In genomic region chr15:77910030-77910911, GRCh38 we compare ENCODE assay signal across 8 cellular contexts.
DNase-seq lines count a peak whose midpoint lies in the region; TF ChIP-seq lines count a peak whose summit lies in the region.
"Not testable (repeated sequence)": the region's sequence is repeated elsewhere in the genome, so short reads cannot be mapped to it uniquely, and the experiment has no call there.

No MANE protein-coding gene starts in this region.

- intact Hi-C loops in dorsolateral prefrontal cortex (cut with DNase I), result not testable (repeated sequence)

- WGBS in thymus, result 14% methylated on average over 12 of the region's 12 CpGs

- not testable (repeated sequence) for H3K4me1 ChIP-seq in thymus (ENCODE audit: control insufficient read depth, insufficient read depth, low read length)

- H3K27me3 ChIP-seq in dorsolateral prefrontal cortex; thymus (ENCODE audit: control insufficient read depth, insufficient read depth): not testable (repeated sequence)

- not testable (repeated sequence) for H3K9me3 ChIP-seq in thymus (ENCODE audit: control insufficient read depth)

- H3K36me3 ChIP-seq in thymus (ENCODE audit: control insufficient read depth, insufficient read depth), result not testable (repeated sequence)

- H3K4me3 ChIP-seq in LNCaP clone FGC (ENCODE audit: low read depth, low read length), result peak overlapping the region; percentile 42
- peak overlapping the region in 31 of 59 donors; percentile 15 to 62 (median 38) for H3K4me3 ChIP-seq in dorsolateral prefrontal cortex
- H3K4me3 ChIP-seq in thymus (ENCODE audit: low read length), result peak overlapping the region; percentile 35

- DNase-seq in GF-D8 (lab: John Stamatoyannopoulos, UW) (peak; percentile 39), LNCaP clone FGC (ENCODE audit: low read depth) (peak; percentile 46), RPMI7951 (ENCODE audit: low read depth) (peak; percentile 67), dorsolateral prefrontal cortex (peak; percentile 55 to 82 (median 66)), iris pigment epithelial cell (ENCODE audit: low read depth) (peak; percentile 74), retina (peak; percentile 90)
- peak; percentile 74 for DNase-seq in activated CD8-positive, alpha-beta memory T cell treated with anti-CD3 and anti-CD28 coated beads, Interleukin-2, amount 50 U/mL, for 4 hours

- peak overlapping the region in 7 of 59 donors; percentile 11 to 82 (median 56) for H3K27ac ChIP-seq in dorsolateral prefrontal cortex
- not testable (repeated sequence) for H3K27ac ChIP-seq in thymus (ENCODE audit: low read depth)

- TF ChIP-seq CTCF in LNCaP clone FGC (IDR thresholded peaks at IDR 0.05; ENCODE audit: control insufficient read depth, extremely low read depth, insufficient read depth) (peak; percentile 64), dorsolateral prefrontal cortex (IDR thresholded peaks at IDR 0.05 in 54 of 56, conservative IDR thresholded peaks at IDR 0.05 in 2 of 56; ENCODE audit: low read depth in 1 of 56, partially characterized antibody in 56 of 56) (peak; percentile 40 to 89 (median 70))

Comparison
In these comparisons a context has a peak if more than half of its experiments do, and no peak if none do; other contexts are left out.
1. DNase-seq: peak in every context shown above with its lines; median percentile 90 in retina; 74 in activated CD8-positive, alpha-beta memory T cell treated with anti-CD3 and anti-CD28 coated beads, Interleukin-2, amount 50 U/mL, for 4 hours; 74 in iris pigment epithelial cell; 67 in RPMI7951; 66 in dorsolateral prefrontal cortex; 46 in LNCaP clone FGC; 39 in GF-D8.